ENCODE assay signal across 8 cellular contexts in the genomic region with DNA sequence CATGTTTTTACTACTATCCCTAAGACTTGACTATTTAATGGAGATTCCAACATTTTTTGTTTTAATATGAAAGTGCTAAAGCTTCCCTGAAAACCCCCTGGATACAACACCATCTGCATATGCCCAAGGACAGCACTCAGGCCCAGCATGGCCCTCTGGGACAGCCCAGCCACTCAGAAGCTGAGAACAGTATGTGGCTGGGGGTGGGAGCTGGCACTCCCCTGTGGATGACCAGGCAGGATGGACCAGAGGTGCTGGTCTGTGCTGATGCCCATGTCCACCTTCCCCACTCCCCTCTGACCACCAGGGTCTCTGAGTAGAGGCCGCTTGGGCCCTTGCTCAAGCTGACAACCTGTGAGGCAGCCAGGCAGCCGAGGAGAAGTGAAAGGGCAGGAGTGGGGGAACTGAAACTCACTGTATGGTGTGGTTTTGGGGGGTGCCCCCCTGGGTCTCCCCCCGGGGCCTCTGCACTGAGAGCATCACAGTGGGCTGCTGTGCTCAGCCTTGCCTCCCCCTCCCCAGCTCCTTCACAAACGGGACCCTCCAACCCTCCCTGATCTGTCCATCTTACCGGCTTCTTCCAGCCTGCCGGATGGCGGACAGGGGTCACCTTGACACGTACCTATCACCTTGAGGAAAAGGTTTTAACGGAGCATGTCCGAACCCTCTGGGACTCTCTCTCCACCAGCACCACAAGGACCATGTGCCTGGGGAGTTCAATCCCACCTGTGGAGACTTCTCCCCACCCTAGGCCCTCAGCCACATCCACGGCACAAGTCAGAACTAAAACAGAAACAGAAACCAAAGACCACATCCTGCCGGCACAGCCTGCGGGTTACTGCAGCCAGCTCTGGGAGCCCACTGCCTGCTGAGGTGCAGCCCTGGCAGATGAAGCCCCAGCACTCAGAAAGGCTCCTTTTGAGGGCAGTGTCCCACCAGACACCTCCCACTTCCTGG. TPM values are rescaled to one million over a fixed set of nuclear protein-coding genes. Genes with fewer than 3 reads are reported as not detected.
DNase-seq lines count a peak whose midpoint lies in the region; ATAC-seq lines count a peak whose summit lies in the region.

A gene (minus strand): TSS at position 785 of the 957 bp plus-strand sequence. CDS start 14,798 bp downstream, outside the sequence.

- peaks cover 3% of the 10 kb centered on the region for H3K27me3 Mint-ChIP-seq in activated CD8-positive, alpha-beta T cell treated with anti-CD3 and anti-CD28 coated beads, Interleukin-2, amount 10 ng/mL, durations not matched to agents 7 days and 5 days (ENCODE audit: low read depth)

- H3K4me3 Mint-ChIP-seq in activated CD8-positive, alpha-beta T cell treated with anti-CD3 and anti-CD28 coated beads, Interleukin-2, amount 10 ng/mL, durations not matched to agents 7 days and 5 days, result peak within 1 kb of the TSS; percentile 80

- peaks cover 13% of the 10 kb centered on the region for H3K9me3 Mint-ChIP-seq in activated CD8-positive, alpha-beta T cell treated with anti-CD3 and anti-CD28 coated beads, Interleukin-2, amount 10 ng/mL, durations not matched to agents 7 days and 5 days (ENCODE audit: insufficient read depth)

- DNase-seq in CD1c-positive myeloid dendritic cell (ENCODE audit: extremely low spot score) (peak; percentile 73), KG1 (lab: John Stamatoyannopoulos, UW) (peak; percentile 73), fibroblast of gingiva (ENCODE audit: low read depth) (peak; percentile 6), NCI-H1092 treated with DMSO at 0.1 percent for 48 hours (lab: John Stamatoyannopoulos, UW) (no peak), iPS-NIHi11 (ENCODE audit: low spot score) (no peak)
- DNase-seq in activated CD8-positive, alpha-beta T cell treated with anti-CD3 and anti-CD28 coated beads, Interleukin-2, amount 10 ng/mL, durations not matched to agents 7 days and 5 days, result peak; percentile 92
- peak; percentile 31 to 46 for DNase-seq in stimulated activated CD4-positive, alpha-beta T cell treated with anti-CD3 and anti-CD28 coated beads, Interleukin-15, amount 100 ng/mL, for 1 hour (ENCODE audit: low read depth in 1 of 2, low spot score in 1 of 2)

- CTCF ChIA-PET in activated CD8-positive, alpha-beta T cell treated with anti-CD3 and anti-CD28 coated beads, Interleukin-2, amount 10 ng/mL, durations not matched to agents 7 days and 5 days (lab: Charles Lee), result interaction anchor here (0.8 to 2.7 kb wide), 8 partner anchors 21 to 216 kb away, joined by 3 to 9 read pairs (median 4); a partner anchor contains a TSS

- peak; percentile 92 for ATAC-seq in GM21390 (IDR thresholded peaks at IDR 0.05; ENCODE audit: unreplicated experiment)
- peak; percentile 98 for ATAC-seq in activated CD8-positive, alpha-beta T cell treated with anti-CD3 and anti-CD28 coated beads, Interleukin-2, amount 10 ng/mL, durations not matched to agents 7 days and 5 days

- peak within 1 kb of the TSS; percentile 99 for H3K27ac Mint-ChIP-seq in activated CD8-positive, alpha-beta T cell treated with anti-CD3 and anti-CD28 coated beads, Interleukin-2, amount 10 ng/mL, durations not matched to agents 7 days and 5 days

- H3K4me1 Mint-ChIP-seq in activated CD8-positive, alpha-beta T cell treated with anti-CD3 and anti-CD28 coated beads, Interleukin-2, amount 10 ng/mL, durations not matched to agents 7 days and 5 days (ENCODE audit: low read depth), result peaks cover 58% of the 10 kb centered on the region

- H3K36me3 Mint-ChIP-seq in activated CD8-positive, alpha-beta T cell treated with anti-CD3 and anti-CD28 coated beads, Interleukin-2, amount 10 ng/mL, durations not matched to agents 7 days and 5 days (ENCODE audit: low read depth), result peaks cover 32% of the 10 kb centered on the region

- POLR2A ChIA-PET in activated CD8-positive, alpha-beta T cell treated with anti-CD3 and anti-CD28 coated beads, Interleukin-2, amount 10 ng/mL, durations not matched to agents 7 days and 5 days (lab: Charles Lee), result no interaction called here

RNA-seq across cellular contexts. Expression of the gene that starts here (rescaled TPM):
- 1 to 10 TPM; 9.9 to 10.0 TPM for total RNA-seq in activated CD8-positive, alpha-beta T cell treated with anti-CD3 and anti-CD28 coated beads, Interleukin-2, amount 10 ng/mL, durations not matched to agents 7 days and 5 days

Comparison
In these comparisons a context has a peak if more than half of its experiments do, and no peak if none do; other contexts are left out.
1. DNase-seq: peak in CD1c-positive myeloid dendritic cell (single experiment), KG1 (single experiment), activated CD8-positive, alpha-beta T cell treated with anti-CD3 and anti-CD28 coated beads, Interleukin-2, amount 10 ng/mL, durations not matched to agents 7 days and 5 days (single experiment), fibroblast of gingiva (single experiment) and stimulated activated CD4-positive, alpha-beta T cell treated with anti-CD3 and anti-CD28 coated beads, Interleukin-15, amount 100 ng/mL, for 1 hour (2 of 2); none in NCI-H1092 treated with DMSO at 0.1 percent for 48 hours (single experiment) and iPS-NIHi11 (single experiment).